ENCODE assay signal across 8 cellular contexts in the genomic region with DNA sequence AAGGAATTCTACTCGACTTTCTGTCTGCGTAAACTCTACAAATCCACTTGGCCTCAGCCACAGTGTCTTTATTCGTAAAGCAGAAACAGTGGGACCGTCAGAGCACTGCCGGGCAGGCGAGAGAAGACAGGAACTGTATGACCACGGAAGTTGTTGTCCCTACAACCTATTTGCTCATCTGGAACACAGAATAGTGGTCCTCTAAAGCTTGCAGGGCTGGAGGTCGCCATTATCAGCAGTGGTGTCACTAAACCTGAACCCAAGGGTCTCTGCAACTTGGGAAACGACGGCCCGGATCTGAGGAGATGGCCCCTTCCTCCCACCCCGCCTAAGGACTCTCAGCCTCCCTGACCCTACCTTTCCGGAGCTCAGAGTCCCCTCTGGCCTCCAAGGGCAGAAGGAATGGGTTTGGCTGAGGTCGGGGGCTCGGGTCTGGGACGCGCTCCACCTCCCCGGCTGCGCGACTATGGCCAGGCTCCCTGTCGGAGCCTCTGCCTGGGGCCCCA. TPM values are rescaled to one million over a fixed set of nuclear protein-coding genes. Genes with fewer than 3 reads are reported as not detected.
DNase-seq lines count a peak whose midpoint lies in the region; ATAC-seq and TF ChIP-seq lines count a peak whose summit lies in the region.

No MANE protein-coding gene starts in this region.

- TF ChIP-seq CTCF in activated CD8-positive, alpha-beta T cell treated with anti-CD3 and anti-CD28 coated beads for 36 hours (IDR thresholded peaks at IDR 0.05) = no peak
- TF ChIP-seq CTCF in prostate gland (IDR thresholded peaks at IDR 0.05) = no peak

- H3K4me1 Mint-ChIP-seq in activated CD8-positive, alpha-beta T cell treated with anti-CD3 and anti-CD28 coated beads for 36 hours (ENCODE audit: low read depth) = peaks cover 45% of the 10 kb centered on the region

- peak overlapping the region; percentile 90 to 98 for H3K4me3 ChIP-seq in prostate gland

- peaks cover 42% of the 10 kb centered on the region for H3K36me3 Mint-ChIP-seq in activated CD8-positive, alpha-beta T cell treated with anti-CD3 and anti-CD28 coated beads for 36 hours (ENCODE audit: low read depth)

- WGBS in prostate gland = under 1% methylated on average over 21 of the region's 21 CpGs

- POLR2A ChIA-PET in activated CD8-positive, alpha-beta T cell treated with anti-CD3 and anti-CD28 coated beads for 36 hours (lab: Charles Lee) = interaction anchor here (0.6 to 1.8 kb wide), 14 partner anchors 9 to 308 kb away, joined by 3 to 10 read pairs (median 3); partner anchors contain the start of genes HIP1 and RHBDD2

- peaks cover 8% of the 10 kb centered on the region for H3K4me1 ChIP-seq in prostate gland (replicated peaks)

- no peaks in the 10 kb centered on the region for H3K9me3 Mint-ChIP-seq in activated CD8-positive, alpha-beta T cell treated with anti-CD3 and anti-CD28 coated beads for 36 hours

- H3K4me3 Mint-ChIP-seq in activated CD8-positive, alpha-beta T cell treated with anti-CD3 and anti-CD28 coated beads for 36 hours = peak overlapping the region; percentile 89

- no peaks in the 10 kb centered on the region for H3K9me3 ChIP-seq in prostate gland

- no peaks in the 10 kb centered on the region for H3K27me3 ChIP-seq in prostate gland (replicated peaks; ENCODE audit: insufficient read depth)

- TF ChIP-seq POLR2A in prostate gland (IDR thresholded peaks at IDR 0.05) = no peak

- ATAC-seq in HG02885 (IDR thresholded peaks at IDR 0.05; ENCODE audit: poor library complexity, unreplicated experiment) (peak; percentile 1), Right ventricle myocardium superior (ENCODE audit: poor library complexity) (peak; percentile 35)
- no peak for ATAC-seq in activated CD8-positive, alpha-beta T cell treated with anti-CD3 and anti-CD28 coated beads for 36 hours

- peak; percentile 26 for DNase-seq in EH (ENCODE audit: low read depth)
- DNase-seq in activated CD8-positive, alpha-beta T cell treated with anti-CD3 and anti-CD28 coated beads for 36 hours = peak; percentile 10
- DNase-seq in Right ventricle myocardium superior = no peak
- DNase-seq in prostate gland (ENCODE audit: low spot score) = no peak
- no peak for DNase-seq in DMS114 treated with DMSO at 0.1 percent for 48 hours (lab: John Stamatoyannopoulos, UW; ENCODE audit: unreplicated experiment)
- no peak for DNase-seq in NCI-H1930 (lab: John Stamatoyannopoulos, UW)
- DNase-seq in foreskin melanocyte = no peak

- no peaks in the 10 kb centered on the region for H3K36me3 ChIP-seq in prostate gland

- no peaks in the 10 kb centered on the region for H3K27me3 Mint-ChIP-seq in activated CD8-positive, alpha-beta T cell treated with anti-CD3 and anti-CD28 coated beads for 36 hours

- CTCF ChIA-PET in activated CD8-positive, alpha-beta T cell treated with anti-CD3 and anti-CD28 coated beads for 36 hours (lab: Charles Lee) = interaction anchor here (0.6 to 1.7 kb wide), 3 partner anchors 9 to 131 kb away, joined by 3 to 4 read pairs (median 4); no protein-coding TSS in a partner anchor

- H3K27ac ChIP-seq in prostate gland = peak overlapping the region; percentile 72 to 84

- intact Hi-C loops in activated CD8-positive, alpha-beta T cell treated with anti-CD3 and anti-CD28 coated beads for 36 hours (cut with micrococcal nuclease) = no loop called here
- intact Hi-C loops in Right ventricle myocardium superior (cut with DNase I) = loop anchor here (10.0 kb wide), 1 partner anchor 77 kb away; no protein-coding TSS in a partner anchor
- intact Hi-C loops in prostate gland (cut with DNase I) = no loop called here

- H3K27ac Mint-ChIP-seq in activated CD8-positive, alpha-beta T cell treated with anti-CD3 and anti-CD28 coated beads for 36 hours = peak overlapping the region; percentile 95

RNA-seq across cellular contexts. Expression of gene STYXL1, which starts 0.4 kb away (rescaled TPM):
- 10 to 100 TPM; 25.9 to 26.9 TPM for total RNA-seq in activated CD8-positive, alpha-beta T cell treated with anti-CD3 and anti-CD28 coated beads for 36 hours
- total RNA-seq in Right ventricle myocardium superior (21.4 TPM), prostate gland (10 to 100 TPM; 29.8 to 94.5 TPM)

RNA-seq across cellular contexts. Expression of gene MDH2, which starts 0.5 kb away (rescaled TPM):
- 100 to 1,000 TPM; 278 to 292 TPM for total RNA-seq in activated CD8-positive, alpha-beta T cell treated with anti-CD3 and anti-CD28 coated beads for 36 hours
- total RNA-seq in Right ventricle myocardium superior = 639 TPM
- total RNA-seq in prostate gland = 100 to 1,000 TPM; 116 to 117 TPM

RNA-seq across cellular contexts. Expression of gene TMEM120A, which starts 53.0 kb away (rescaled TPM):
- total RNA-seq in activated CD8-positive, alpha-beta T cell treated with anti-CD3 and anti-CD28 coated beads for 36 hours = 10 to 100 TPM; 12.2 to 12.4 TPM
- 90.7 TPM for total RNA-seq in Right ventricle myocardium superior
- total RNA-seq in prostate gland = 10 to 100 TPM; 20.2 to 40.8 TPM

Comparison
In these comparisons a context has a peak if more than half of its experiments do, and no peak if none do; other contexts are left out.
1. DNase-seq: peak in EH (single experiment) and activated CD8-positive, alpha-beta T cell treated with anti-CD3 and anti-CD28 coated beads for 36 hours (single experiment); none in Right ventricle myocardium superior (single experiment), prostate gland (single experiment), DMS114 treated with DMSO at 0.1 percent for 48 hours (single experiment), NCI-H1930 (0 of 2) and foreskin melanocyte (single experiment).